In genomic region chr4:159776915-159777314, GRCh38 we compare ENCODE assay signal across 27 cellular contexts.
"Had no signal": no experiment of that assay in that cellular context is flagged by ENCODE, and none has a peak within 500 bp of the region (broad histone marks: within the 10 kb centered on the region; RNA-seq: fewer than 3 reads in every experiment).

No MANE protein-coding gene starts in this region.

- ATAC-seq: activated CD4-positive, alpha-beta T cell treated with anti-CD3 and anti-CD28 coated beads for 36 hours; activated CD8-positive, alpha-beta memory T cell treated with anti-CD3 and anti-CD28 coated beads, Interleukin-2, amount 10 ng/mL, durations not matched to agents 7 days and 5 days; activated CD8-positive, alpha-beta T cell treated with anti-CD3 and anti-CD28 coated beads, Interleukin-2, amount 10 ng/mL, durations not matched to agents 7 days and 5 days; activated naive CD8-positive, alpha-beta T cell treated with anti-CD3 and anti-CD28 coated beads, Interleukin-2, amount 50 U/mL, for 24 hours; mucosa of descending colon; natural killer cell treated with Interleukin-12 subunit alpha and Interleukin-12 subunit beta and Interleukin-15 and Interleukin-18, amount 100 ng/mL, for 72 hours; sciatic nerve had no signal

- H3K4me1 ChIP-seq: breast epithelium, left ventricle myocardium inferior, prostate gland, uterus had no signal

- H3K27me3 Mint-ChIP-seq: activated CD4-positive, alpha-beta T cell treated with anti-CD3 and anti-CD28 coated beads for 36 hours; activated CD8-positive, alpha-beta memory T cell treated with anti-CD3 and anti-CD28 coated beads, Interleukin-2, amount 10 ng/mL, durations not matched to agents 7 days and 5 days; activated naive CD4-positive, alpha-beta T cell treated with anti-CD3 and anti-CD28 coated beads, Interleukin-2, amount 50 U/mL, for 24 hours; activated naive CD8-positive, alpha-beta T cell treated with anti-CD3 and anti-CD28 coated beads, Interleukin-2, amount 50 U/mL, for 24 hours; natural killer cell treated with Interleukin-12 subunit alpha and Interleukin-12 subunit beta and Interleukin-15 and Interleukin-18, amount 100 ng/mL, for 72 hours; stimulated activated naive CD8-positive, alpha-beta T cell treated with anti-CD3 and anti-CD28 coated beads, Interleukin-15, Interleukin-2, amounts not matched to agents 100 ng/mL and 50 ng/mL, for 24 hours; type B pancreatic cell had no signal

- H3K4me3 ChIP-seq: breast epithelium, left ventricle myocardium inferior, lung, mucosa of descending colon, ovary, prostate gland, skin epidermis, uterus had no signal

- H3K4me3 Mint-ChIP-seq: activated CD4-positive, alpha-beta T cell treated with anti-CD3 and anti-CD28 coated beads for 36 hours; activated CD8-positive, alpha-beta memory T cell treated with anti-CD3 and anti-CD28 coated beads, Interleukin-2, amount 10 ng/mL, durations not matched to agents 7 days and 5 days; activated CD8-positive, alpha-beta T cell treated with anti-CD3 and anti-CD28 coated beads, Interleukin-2, amount 10 ng/mL, durations not matched to agents 7 days and 5 days; activated naive CD4-positive, alpha-beta T cell treated with anti-CD3 and anti-CD28 coated beads, Interleukin-2, amount 50 U/mL, for 24 hours; activated naive CD8-positive, alpha-beta T cell treated with anti-CD3 and anti-CD28 coated beads, Interleukin-2, amount 50 U/mL, for 24 hours; natural killer cell treated with Interleukin-12 subunit alpha and Interleukin-12 subunit beta and Interleukin-15 and Interleukin-18, amount 100 ng/mL, for 72 hours; stimulated activated naive CD8-positive, alpha-beta T cell treated with anti-CD3 and anti-CD28 coated beads, Interleukin-15, Interleukin-2, amounts not matched to agents 100 ng/mL and 50 ng/mL, for 24 hours; type B pancreatic cell had no signal

- H3K27ac ChIP-seq: breast epithelium, left ventricle myocardium inferior, neutrophil, ovary, prostate gland, skin epidermis, uterus had no signal

- H3K36me3 Mint-ChIP-seq: activated CD8-positive, alpha-beta memory T cell treated with anti-CD3 and anti-CD28 coated beads, Interleukin-2, amount 10 ng/mL, durations not matched to agents 7 days and 5 days; activated naive CD4-positive, alpha-beta T cell treated with anti-CD3 and anti-CD28 coated beads, Interleukin-2, amount 50 U/mL, for 24 hours; natural killer cell treated with Interleukin-12 subunit alpha and Interleukin-12 subunit beta and Interleukin-15 and Interleukin-18, amount 100 ng/mL, for 72 hours; type B pancreatic cell had no signal

- H3K36me3 ChIP-seq: breast epithelium, left ventricle myocardium inferior, neutrophil, ovary, prostate gland, uterus had no signal

- H3K27ac Mint-ChIP-seq: activated CD4-positive, alpha-beta T cell treated with anti-CD3 and anti-CD28 coated beads for 36 hours; activated CD8-positive, alpha-beta memory T cell treated with anti-CD3 and anti-CD28 coated beads, Interleukin-2, amount 10 ng/mL, durations not matched to agents 7 days and 5 days; activated CD8-positive, alpha-beta T cell treated with anti-CD3 and anti-CD28 coated beads, Interleukin-2, amount 10 ng/mL, durations not matched to agents 7 days and 5 days; activated naive CD4-positive, alpha-beta T cell treated with anti-CD3 and anti-CD28 coated beads, Interleukin-2, amount 50 U/mL, for 24 hours; activated naive CD8-positive, alpha-beta T cell treated with anti-CD3 and anti-CD28 coated beads, Interleukin-2, amount 50 U/mL, for 24 hours; activated T-helper 2 cell treated with anti-CD3 and anti-CD28 coated beads, Interferon-gamma antibody, Interleukin-2, Interleukin-4, amounts not matched to agents 10 μg/mL and 5 μg/mL and 100 μg/mL, durations not matched to agents 14 hours and 24 hours and 36 hours; natural killer cell treated with Interleukin-12 subunit alpha and Interleukin-12 subunit beta and Interleukin-15 and Interleukin-18, amount 100 ng/mL, for 72 hours; stimulated activated naive CD8-positive, alpha-beta T cell treated with anti-CD3 and anti-CD28 coated beads, Interleukin-15, Interleukin-2, amounts not matched to agents 100 ng/mL and 50 ng/mL, for 24 hours; type B pancreatic cell had no signal

- H3K9me3 ChIP-seq: breast epithelium, mucosa of descending colon, neutrophil, ovary, prostate gland, uterus had no signal

- H3K9me3 Mint-ChIP-seq: activated naive CD4-positive, alpha-beta T cell treated with anti-CD3 and anti-CD28 coated beads, Interleukin-2, amount 50 U/mL, for 24 hours; type B pancreatic cell had no signal

- H3K4me1 Mint-ChIP-seq: activated CD4-positive, alpha-beta T cell treated with anti-CD3 and anti-CD28 coated beads for 36 hours; activated CD8-positive, alpha-beta memory T cell treated with anti-CD3 and anti-CD28 coated beads, Interleukin-2, amount 10 ng/mL, durations not matched to agents 7 days and 5 days; activated naive CD4-positive, alpha-beta T cell treated with anti-CD3 and anti-CD28 coated beads, Interleukin-2, amount 50 U/mL, for 24 hours; activated naive CD8-positive, alpha-beta T cell treated with anti-CD3 and anti-CD28 coated beads, Interleukin-2, amount 50 U/mL, for 24 hours had no signal

- H3K27me3 ChIP-seq: neutrophil, ovary, uterus had no signal

- DNase-seq: activated CD4-positive, alpha-beta T cell treated with anti-CD3 and anti-CD28 coated beads for 36 hours; activated CD4-positive, CD25-positive, alpha-beta regulatory T cell; activated CD8-positive, alpha-beta memory T cell treated with anti-CD3 and anti-CD28 coated beads, Interleukin-2, amount 10 ng/mL, durations not matched to agents 7 days and 5 days; activated CD8-positive, alpha-beta T cell treated with anti-CD3 and anti-CD28 coated beads, Interleukin-2, amount 10 ng/mL, durations not matched to agents 7 days and 5 days; activated naive CD8-positive, alpha-beta T cell treated with anti-CD3 and anti-CD28 coated beads, Interleukin-2, amount 50 U/mL, for 24 hours; activated T-cell treated with anti-CD3 and anti-CD28 coated beads, Interleukin-2, amount 50 U/mL, for 48 hours; amygdala; central memory CD4-positive, alpha-beta T cell; dermis blood vessel endothelial cell; effector CD4-positive, alpha-beta T cell; left ventricle myocardium inferior; mucosa of descending colon; ovary; stimulated activated CD4-positive, alpha-beta T cell treated with anti-CD3 and anti-CD28 coated beads, Interleukin-12 subunit alpha, Interleukin-12 subunit beta, amount 100 ng/mL, for 4 hours; stimulated activated CD4-positive, alpha-beta T cell treated with anti-CD3 and anti-CD28 coated beads, Interleukin-4, amount 100 ng/mL, for 1 hour; uterus had no signal
